In the genomic region with DNA sequence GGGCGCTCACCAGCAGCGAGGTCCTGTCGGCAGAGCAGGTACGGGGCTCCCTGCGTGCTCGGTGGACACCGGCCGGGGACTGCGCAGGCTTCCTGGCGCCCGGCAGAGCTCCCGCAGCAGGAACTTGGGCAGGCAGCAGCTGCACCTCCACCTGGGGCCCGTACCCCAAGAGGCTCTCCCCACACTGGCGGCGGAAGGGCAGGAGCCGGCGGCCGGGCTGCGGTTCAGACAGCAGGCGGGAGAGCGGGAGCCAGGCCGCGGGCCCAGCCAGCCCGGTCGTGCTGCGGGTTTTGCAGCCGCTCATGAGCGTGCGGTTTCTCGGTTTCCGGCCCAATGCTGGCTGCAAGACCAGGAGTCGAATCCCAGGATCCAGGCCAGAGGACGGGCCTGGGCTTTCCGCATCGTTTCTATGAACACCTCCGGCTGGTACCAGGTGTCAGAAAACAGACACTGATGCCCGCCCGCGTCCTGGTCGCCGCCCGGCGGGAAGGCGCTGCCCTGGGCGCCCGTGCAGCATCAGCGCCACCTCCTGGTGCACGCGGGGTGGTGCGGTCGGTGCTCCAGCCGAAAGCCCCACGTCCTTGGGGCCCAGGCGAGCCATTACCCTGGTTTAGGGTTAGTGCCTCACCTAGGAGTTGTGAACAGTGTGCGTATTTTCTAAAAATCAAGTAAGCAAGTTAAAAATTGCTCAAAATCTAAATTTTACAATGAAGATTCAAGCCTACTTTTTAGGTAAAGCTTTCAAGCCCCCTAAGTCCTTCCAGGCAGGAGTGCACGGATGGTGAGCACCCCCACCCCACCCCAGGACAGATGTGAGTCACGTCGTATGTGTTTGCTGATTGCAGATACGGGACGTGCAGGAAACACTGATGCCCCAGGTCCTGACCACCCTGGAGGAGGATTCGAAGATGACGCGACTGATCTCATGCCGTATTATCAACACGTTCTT, we compare ENCODE assay signal across 1 cellular context.
TF ChIP-seq lines count a peak whose summit lies in the region.

No MANE protein-coding gene starts in this region.

TF ChIP-seq in GM12878, 131 proteins besides CTCF, POLR2A, EP300 and RAD21 (continued from another document):
- TF ChIP-seq MYB (IDR thresholded peaks at IDR 0.05; ENCODE audit: borderline replicate concordance, low read depth, low read length): no peak
- TF ChIP-seq LARP7 (IDR thresholded peaks at IDR 0.05): 0 out of 2 replicates have a peak, but pooled peaks have one; percentile 40
- no peak; the same call in 1 of the 2 replicates for TF ChIP-seq SMARCA5 (IDR thresholded peaks at IDR 0.05)
- TF ChIP-seq, protein P1, sequence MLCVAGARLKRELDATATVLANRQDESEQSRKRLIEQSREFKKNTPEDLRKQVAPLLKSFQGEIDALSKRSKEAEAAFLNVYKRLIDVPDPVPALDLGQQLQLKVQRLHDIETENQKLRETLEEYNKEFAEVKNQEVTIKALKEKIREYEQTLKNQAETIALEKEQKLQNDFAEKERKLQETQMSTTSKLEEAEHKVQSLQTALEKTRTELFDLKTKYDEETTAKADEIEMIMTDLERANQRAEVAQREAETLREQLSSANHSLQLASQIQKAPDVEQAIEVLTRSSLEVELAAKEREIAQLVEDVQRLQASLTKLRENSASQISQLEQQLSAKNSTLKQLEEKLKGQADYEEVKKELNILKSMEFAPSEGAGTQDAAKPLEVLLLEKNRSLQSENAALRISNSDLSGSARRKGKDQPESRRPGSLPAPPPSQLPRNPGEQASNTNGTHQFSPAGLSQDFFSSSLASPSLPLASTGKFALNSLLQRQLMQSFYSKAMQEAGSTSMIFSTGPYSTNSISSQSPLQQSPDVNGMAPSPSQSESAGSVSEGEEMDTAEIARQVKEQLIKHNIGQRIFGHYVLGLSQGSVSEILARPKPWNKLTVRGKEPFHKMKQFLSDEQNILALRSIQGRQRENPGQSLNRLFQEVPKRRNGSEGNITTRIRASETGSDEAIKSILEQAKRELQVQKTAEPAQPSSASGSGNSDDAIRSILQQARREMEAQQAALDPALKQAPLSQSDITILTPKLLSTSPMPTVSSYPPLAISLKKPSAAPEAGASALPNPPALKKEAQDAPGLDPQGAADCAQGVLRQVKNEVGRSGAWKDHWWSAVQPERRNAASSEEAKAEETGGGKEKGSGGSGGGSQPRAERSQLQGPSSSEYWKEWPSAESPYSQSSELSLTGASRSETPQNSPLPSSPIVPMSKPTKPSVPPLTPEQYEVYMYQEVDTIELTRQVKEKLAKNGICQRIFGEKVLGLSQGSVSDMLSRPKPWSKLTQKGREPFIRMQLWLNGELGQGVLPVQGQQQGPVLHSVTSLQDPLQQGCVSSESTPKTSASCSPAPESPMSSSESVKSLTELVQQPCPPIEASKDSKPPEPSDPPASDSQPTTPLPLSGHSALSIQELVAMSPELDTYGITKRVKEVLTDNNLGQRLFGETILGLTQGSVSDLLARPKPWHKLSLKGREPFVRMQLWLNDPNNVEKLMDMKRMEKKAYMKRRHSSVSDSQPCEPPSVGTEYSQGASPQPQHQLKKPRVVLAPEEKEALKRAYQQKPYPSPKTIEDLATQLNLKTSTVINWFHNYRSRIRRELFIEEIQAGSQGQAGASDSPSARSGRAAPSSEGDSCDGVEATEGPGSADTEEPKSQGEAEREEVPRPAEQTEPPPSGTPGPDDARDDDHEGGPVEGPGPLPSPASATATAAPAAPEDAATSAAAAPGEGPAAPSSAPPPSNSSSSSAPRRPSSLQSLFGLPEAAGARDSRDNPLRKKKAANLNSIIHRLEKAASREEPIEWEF (IDR thresholded peaks at IDR 0.05; ENCODE audit: insufficient replicate concordance, low read depth, low read length): no peak
- no peak for TF ChIP-seq RAD51 (IDR thresholded peaks at IDR 0.05)
- TF ChIP-seq SMC3 (IDR thresholded peaks at IDR 0.05; ENCODE audit: borderline replicate concordance, low read length): peak; percentile 77
- no peak for TF ChIP-seq TARDBP (IDR thresholded peaks at IDR 0.05; ENCODE audit: borderline replicate concordance)
- no peak for TF ChIP-seq NR2C2 (IDR thresholded peaks at IDR 0.05; ENCODE audit: borderline replicate concordance, control insufficient read depth, insufficient read length, low read depth)
- TF ChIP-seq RFX5 (IDR thresholded peaks at IDR 0.05; ENCODE audit: low read depth, low read length): no peak
- TF ChIP-seq, protein P2, sequence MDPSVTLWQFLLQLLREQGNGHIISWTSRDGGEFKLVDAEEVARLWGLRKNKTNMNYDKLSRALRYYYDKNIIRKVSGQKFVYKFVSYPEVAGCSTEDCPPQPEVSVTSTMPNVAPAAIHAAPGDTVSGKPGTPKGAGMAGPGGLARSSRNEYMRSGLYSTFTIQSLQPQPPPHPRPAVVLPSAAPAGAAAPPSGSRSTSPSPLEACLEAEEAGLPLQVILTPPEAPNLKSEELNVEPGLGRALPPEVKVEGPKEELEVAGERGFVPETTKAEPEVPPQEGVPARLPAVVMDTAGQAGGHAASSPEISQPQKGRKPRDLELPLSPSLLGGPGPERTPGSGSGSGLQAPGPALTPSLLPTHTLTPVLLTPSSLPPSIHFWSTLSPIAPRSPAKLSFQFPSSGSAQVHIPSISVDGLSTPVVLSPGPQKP (IDR thresholded peaks at IDR 0.05; ENCODE audit: low read depth, low read length): no peak
- no peak for TF ChIP-seq MEF2A (IDR thresholded peaks at IDR 0.05; ENCODE audit: insufficient read depth, low read depth, low read length)
- no peak for TF ChIP-seq CREB1 (IDR thresholded peaks at IDR 0.05; ENCODE audit: low read depth)
- TF ChIP-seq HDAC6 (IDR thresholded peaks at IDR 0.05; ENCODE audit: unreplicated experiment): no peak
- TF ChIP-seq, protein P3, sequence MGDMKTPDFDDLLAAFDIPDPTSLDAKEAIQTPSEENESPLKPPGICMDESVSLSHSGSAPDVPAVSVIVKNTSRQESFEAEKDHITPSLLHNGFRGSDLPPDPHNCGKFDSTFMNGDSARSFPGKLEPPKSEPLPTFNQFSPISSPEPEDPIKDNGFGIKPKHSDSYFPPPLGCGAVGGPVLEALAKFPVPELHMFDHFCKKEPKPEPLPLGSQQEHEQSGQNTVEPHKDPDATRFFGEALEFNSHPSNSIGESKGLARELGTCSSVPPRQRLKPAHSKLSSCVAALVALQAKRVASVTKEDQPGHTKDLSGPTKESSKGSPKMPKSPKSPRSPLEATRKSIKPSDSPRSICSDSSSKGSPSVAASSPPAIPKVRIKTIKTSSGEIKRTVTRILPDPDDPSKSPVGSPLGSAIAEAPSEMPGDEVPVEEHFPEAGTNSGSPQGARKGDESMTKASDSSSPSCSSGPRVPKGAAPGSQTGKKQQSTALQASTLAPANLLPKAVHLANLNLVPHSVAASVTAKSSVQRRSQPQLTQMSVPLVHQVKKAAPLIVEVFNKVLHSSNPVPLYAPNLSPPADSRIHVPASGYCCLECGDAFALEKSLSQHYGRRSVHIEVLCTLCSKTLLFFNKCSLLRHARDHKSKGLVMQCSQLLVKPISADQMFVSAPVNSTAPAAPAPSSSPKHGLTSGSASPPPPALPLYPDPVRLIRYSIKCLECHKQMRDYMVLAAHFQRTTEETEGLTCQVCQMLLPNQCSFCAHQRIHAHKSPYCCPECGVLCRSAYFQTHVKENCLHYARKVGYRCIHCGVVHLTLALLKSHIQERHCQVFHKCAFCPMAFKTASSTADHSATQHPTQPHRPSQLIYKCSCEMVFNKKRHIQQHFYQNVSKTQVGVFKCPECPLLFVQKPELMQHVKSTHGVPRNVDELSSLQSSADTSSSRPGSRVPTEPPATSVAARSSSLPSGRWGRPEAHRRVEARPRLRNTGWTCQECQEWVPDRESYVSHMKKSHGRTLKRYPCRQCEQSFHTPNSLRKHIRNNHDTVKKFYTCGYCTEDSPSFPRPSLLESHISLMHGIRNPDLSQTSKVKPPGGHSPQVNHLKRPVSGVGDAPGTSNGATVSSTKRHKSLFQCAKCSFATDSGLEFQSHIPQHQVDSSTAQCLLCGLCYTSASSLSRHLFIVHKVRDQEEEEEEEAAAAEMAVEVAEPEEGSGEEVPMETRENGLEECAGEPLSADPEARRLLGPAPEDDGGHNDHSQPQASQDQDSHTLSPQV (IDR thresholded peaks at IDR 0.05): no peak
- no peak for TF ChIP-seq GABPA (IDR thresholded peaks at IDR 0.05; ENCODE audit: low read depth)
- TF ChIP-seq RCOR1 (conservative IDR thresholded peaks at IDR 0.05; ENCODE audit: low read depth, low read length): no peak
- no peak for TF ChIP-seq ATF3 (IDR thresholded peaks at IDR 0.05; ENCODE audit: borderline replicate concordance, extremely low read depth, low read depth, low read length)
- no peak for TF ChIP-seq REST (IDR thresholded peaks at IDR 0.05; ENCODE audit: low read depth, low read length)
- TF ChIP-seq, protein P4, sequence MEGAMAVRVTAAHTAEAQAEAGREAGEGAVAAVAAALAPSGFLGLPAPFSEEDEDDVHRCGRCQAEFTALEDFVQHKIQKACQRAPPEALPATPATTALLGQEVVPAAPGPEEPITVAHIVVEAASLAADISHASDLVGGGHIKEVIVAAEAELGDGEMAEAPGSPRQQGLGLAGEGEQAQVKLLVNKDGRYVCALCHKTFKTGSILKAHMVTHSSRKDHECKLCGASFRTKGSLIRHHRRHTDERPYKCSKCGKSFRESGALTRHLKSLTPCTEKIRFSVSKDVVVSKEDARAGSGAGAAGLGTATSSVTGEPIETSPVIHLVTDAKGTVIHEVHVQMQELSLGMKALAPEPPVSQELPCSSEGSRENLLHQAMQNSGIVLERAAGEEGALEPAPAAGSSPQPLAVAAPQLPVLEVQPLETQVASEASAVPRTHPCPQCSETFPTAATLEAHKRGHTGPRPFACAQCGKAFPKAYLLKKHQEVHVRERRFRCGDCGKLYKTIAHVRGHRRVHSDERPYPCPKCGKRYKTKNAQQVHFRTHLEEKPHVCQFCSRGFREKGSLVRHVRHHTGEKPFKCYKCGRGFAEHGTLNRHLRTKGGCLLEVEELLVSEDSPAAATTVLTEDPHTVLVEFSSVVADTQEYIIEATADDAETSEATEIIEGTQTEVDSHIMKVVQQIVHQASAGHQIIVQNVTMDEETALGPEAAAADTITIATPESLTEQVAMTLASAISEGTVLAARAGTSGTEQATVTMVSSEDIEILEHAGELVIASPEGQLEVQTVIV (IDR thresholded peaks at IDR 0.05; ENCODE audit: borderline replicate concordance, partially characterized antibody): no peak
- no peak for TF ChIP-seq NFIC (IDR thresholded peaks at IDR 0.05; ENCODE audit: low read depth, low read length)
- no peak for TF ChIP-seq SIN3A (IDR thresholded peaks at IDR 0.05; ENCODE audit: low read depth, low read length)
- TF ChIP-seq ZZZ3 (IDR thresholded peaks at IDR 0.05; ENCODE audit: control insufficient read depth, insufficient read length, low read depth): no peak
- no peak for TF ChIP-seq STAT1 (conservative IDR thresholded peaks at IDR 0.05)
- TF ChIP-seq ZNF274 (IDR thresholded peaks at IDR 0.05; ENCODE audit: insufficient read depth, insufficient read length): no peak
- TF ChIP-seq ZNF24 (IDR thresholded peaks at IDR 0.05): no peak
- no peak for TF ChIP-seq EZH2 (IDR thresholded peaks at IDR 0.05; ENCODE audit: borderline replicate concordance, control insufficient read depth, low read depth, low read length)
- no peak for TF ChIP-seq ZNF217 (IDR thresholded peaks at IDR 0.05)
- TF ChIP-seq ZBTB33 (IDR thresholded peaks at IDR 0.05): peak; percentile 97
- TF ChIP-seq MEF2B (IDR thresholded peaks at IDR 0.05; ENCODE audit: partially characterized antibody, poor library complexity, severe bottlenecking): no peak
TF ChIP-seq in GM12878: peak in this region for 4.
